ENCODE assay signal across 8 cellular contexts in the genomic region with DNA sequence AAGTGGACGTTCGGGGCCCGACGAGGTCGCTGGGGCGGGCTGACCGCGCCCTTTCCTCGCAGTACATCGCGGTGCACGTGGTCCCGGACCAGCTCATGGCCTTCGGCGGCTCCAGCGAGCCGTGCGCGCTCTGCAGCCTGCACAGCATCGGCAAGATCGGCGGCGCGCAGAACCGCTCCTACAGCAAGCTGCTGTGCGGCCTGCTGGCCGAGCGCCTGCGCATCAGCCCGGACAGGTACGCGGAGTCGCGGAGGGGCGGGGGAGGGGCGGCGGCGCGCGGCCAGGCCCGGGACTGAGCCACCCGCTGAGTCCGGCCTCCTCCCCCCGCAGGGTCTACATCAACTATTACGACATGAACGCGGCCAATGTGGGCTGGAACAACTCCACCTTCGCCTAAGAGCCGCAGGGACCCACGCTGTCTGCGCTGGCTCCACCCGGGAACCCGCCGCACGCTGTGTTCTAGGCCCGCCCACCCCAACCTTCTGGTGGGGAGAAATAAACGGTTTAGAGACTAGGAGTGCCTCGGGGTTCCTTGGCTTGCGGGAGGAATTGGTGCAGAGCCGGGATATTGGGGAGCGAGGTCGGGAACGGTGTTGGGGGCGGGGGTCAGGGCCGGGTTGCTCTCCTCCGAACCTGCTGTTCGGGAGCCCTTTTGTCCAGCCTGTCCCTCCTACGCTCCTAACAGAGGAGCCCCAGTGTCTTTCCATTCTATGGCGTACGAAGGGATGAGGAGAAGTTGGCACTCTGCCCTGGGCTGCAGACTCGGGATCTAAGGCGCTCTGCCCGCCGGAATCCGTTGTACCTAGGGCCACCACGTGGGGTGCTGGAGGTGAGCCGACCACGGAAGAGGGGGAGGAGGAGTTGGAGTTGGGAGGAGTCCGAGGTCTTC. TPM values are rescaled to one million over a fixed set of nuclear protein-coding genes. Genes with fewer than 3 reads are reported as not detected.
DNase-seq lines count a peak whose midpoint lies in the region; ATAC-seq, FAIRE-seq and TF ChIP-seq lines count a peak whose summit lies in the region.

No MANE protein-coding gene starts in this region.

- H3K27ac ChIP-seq in WERI-Rb-1, result peak overlapping the region; percentile 92

- H3K36me3 ChIP-seq in WERI-Rb-1 (peaks cover 39% of the 10 kb centered on the region), bronchial epithelial cell (ENCODE audit: control insufficient read depth, insufficient read depth, low read length) (peaks cover 18% of the 10 kb centered on the region)

- FAIRE-seq in bronchial epithelial cell (lab: Jason Lieb, UNC), result no peak

- H3K4me3 ChIP-seq in GM12864 (ENCODE audit: low read depth, low read length) (peak overlapping the region; percentile 73), WERI-Rb-1 (ENCODE audit: low read depth, low read length) (peak overlapping the region; percentile 72), bronchial epithelial cell (ENCODE audit: low read depth, low read length) (peak overlapping the region; percentile 76)

- peak; percentile 12 for ATAC-seq in HG02870 (IDR thresholded peaks at IDR 0.05; ENCODE audit: unreplicated experiment)

- H3K27me3 ChIP-seq in WERI-Rb-1 (ENCODE audit: insufficient read depth, low read depth, severe bottlenecking) (no peaks in the 10 kb centered on the region), bronchial epithelial cell (ENCODE audit: control insufficient read depth, insufficient read depth, low read length) (no peaks in the 10 kb centered on the region)

- H3K9me3 ChIP-seq in WERI-Rb-1 (ENCODE audit: severe bottlenecking), result no peaks in the 10 kb centered on the region

- peak; percentile 73 for TF ChIP-seq CTCF in GM12864 (IDR thresholded peaks at IDR 0.05; ENCODE audit: low read depth, low read length, missing control alignments)
- peak; percentile 68 for TF ChIP-seq CTCF in WERI-Rb-1 (IDR thresholded peaks at IDR 0.05; ENCODE audit: low read depth, low read length)
- peak; percentile 61 for TF ChIP-seq CTCF in bronchial epithelial cell (IDR thresholded peaks at IDR 0.05; ENCODE audit: insufficient read depth, low read length, severe bottlenecking)

- DNase-seq in GM12864 (ENCODE audit: low read depth) (peak; percentile 69), NCI-H2107 treated with DMSO at 0.1 percent for 48 hours (lab: John Stamatoyannopoulos, UW; ENCODE audit: unreplicated experiment) (peak; percentile 15), WERI-Rb-1 (peak; percentile 85), bronchial epithelial cell (ENCODE audit: low read depth) (peak; percentile 67), inferior parietal cortex (ENCODE audit: extremely low spot score) (peak; percentile 53), NCI-H128 (lab: John Stamatoyannopoulos, UW; ENCODE audit: unreplicated experiment) (no peak)
- DNase-seq in stimulated activated CD4-positive, alpha-beta T cell treated with anti-CD3 and anti-CD28 coated beads, Interleukin-12 subunit alpha, Interleukin-12 subunit beta, amount 100 ng/mL, for 4 hours, result peak; percentile 67

RNA-seq across cellular contexts. Expression of a gene that starts 0.8 kb away (rescaled TPM):
- total RNA-seq in bronchial epithelial cell, result 252 and 448 TPM in 2 replicates

RNA-seq across cellular contexts. Expression of a gene that starts 37.3 kb away (rescaled TPM):
- 6.8 and 8.2 TPM in 2 replicates for total RNA-seq in bronchial epithelial cell

RNA-seq across cellular contexts. Expression of a gene that starts 56.1 kb away (rescaled TPM):
- total RNA-seq in bronchial epithelial cell, result 0.26 TPM in 2 replicates
